ENCODE assay signal across 8 cellular contexts in the genomic region with DNA sequence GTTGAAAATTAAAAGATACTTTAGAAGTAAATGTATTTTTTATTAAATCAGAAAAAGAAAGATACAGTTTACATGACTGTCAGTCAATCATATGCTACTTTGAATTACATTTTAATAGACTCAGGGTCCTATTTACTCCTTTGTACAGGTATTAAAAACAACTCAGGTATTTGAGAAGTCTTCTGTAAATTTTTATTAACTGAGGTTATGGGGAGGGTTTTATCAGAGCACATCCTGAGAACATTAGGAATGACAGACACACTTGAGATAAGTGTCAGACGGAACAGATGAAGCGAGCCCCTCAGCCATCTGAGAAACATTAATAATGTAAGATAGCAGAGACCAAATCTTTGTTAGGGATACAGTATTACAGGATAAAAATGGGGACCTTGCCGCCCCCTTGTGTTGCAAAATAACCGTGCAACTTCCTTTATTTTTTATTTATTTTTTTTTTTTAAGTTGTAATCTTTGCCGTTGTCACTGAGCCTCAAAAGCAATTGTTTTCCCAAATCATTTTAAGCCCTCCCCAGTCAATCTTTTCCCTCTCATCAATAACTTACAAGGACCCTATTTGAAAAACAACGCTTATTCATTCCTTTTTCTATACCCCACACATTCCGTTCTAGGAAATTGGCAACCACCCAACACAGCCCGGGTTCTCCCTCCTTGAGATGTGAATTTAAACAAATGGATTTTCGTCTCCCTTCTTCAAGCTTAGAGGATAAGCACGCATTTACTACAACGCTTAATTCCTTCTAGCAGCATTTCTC.
DNase-seq lines count a peak whose midpoint lies in the region; ATAC-seq and TF ChIP-seq lines count a peak whose summit lies in the region.

No MANE protein-coding gene starts in this region.

- H3K27me3 ChIP-seq in SJSA1 (replicated peaks) (no peaks in the 10 kb centered on the region), breast epithelium (no peaks in the 10 kb centered on the region)

- TF ChIP-seq CTCF in AG10803 (conservative IDR thresholded peaks at IDR 0.05; ENCODE audit: low read length) (peak; percentile 62), GM20000 (IDR thresholded peaks at IDR 0.05; ENCODE audit: extremely low read depth, missing control alignments) (no peak), breast epithelium (IDR thresholded peaks at IDR 0.05) (peak; percentile 14 to 52 (median 47))

- H3K36me3 ChIP-seq in SJSA1, result no peaks in the 10 kb centered on the region
- H3K36me3 ChIP-seq in breast epithelium, result no peaks in the 10 kb centered on the region

- TF ChIP-seq POLR2A in breast epithelium (IDR thresholded peaks at IDR 0.05), result no peak

- H3K4me3 ChIP-seq in AG10803 (ENCODE audit: low read length), result peak overlapping the region; percentile 23
- peak overlapping the region; percentile 17; the same call in 1 of the 2 replicates for H3K4me3 ChIP-seq in SJSA1
- no peak overlapping the region for H3K4me3 ChIP-seq in breast epithelium

- no peak overlapping the region; the same call in 1 of the 2 replicates for H3K27ac ChIP-seq in SJSA1
- no peak overlapping the region for H3K27ac ChIP-seq in breast epithelium

- H3K4me1 ChIP-seq in SJSA1 (replicated peaks), result peaks cover 34% of the 10 kb centered on the region
- peaks cover 0 to 11% of the 10 kb centered on the region in 2 donors for H3K4me1 ChIP-seq in breast epithelium

- ATAC-seq in HG02588 (IDR thresholded peaks at IDR 0.05; ENCODE audit: unreplicated experiment), result no peak

- H3K9me3 ChIP-seq in SJSA1 (replicated peaks) (no peaks in the 10 kb centered on the region), breast epithelium (no peaks in the 10 kb centered on the region)

- intact Hi-C loops in breast epithelium (cut with DNase I; ENCODE audit: low total_unique reads), result loop anchor here (10.0 kb wide), 1 partner anchor 369 kb away; no protein-coding TSS in a partner anchor

- DNase-seq in AG10803 (ENCODE audit: low read depth) (peak; percentile 50), GM20000 (ENCODE audit: low spot score) (peak; percentile 37), SJSA1 (ENCODE audit: low read depth in 1 of 2, low spot score in 2 of 2) (peak in 1 of 2 experiments; percentile 73), breast epithelium (ENCODE audit: low spot score in 2 of 2) (no peak), myocyte (ENCODE audit: low read depth) (peak; percentile 45), NCI-H1930 (lab: John Stamatoyannopoulos, UW) (no peak), mucosa of gallbladder (ENCODE audit: low spot score) (no peak)

Comparison
In these comparisons a context has a peak if more than half of its experiments do, and no peak if none do; other contexts are left out.
1. DNase-seq: peak in AG10803 (single experiment), GM20000 (single experiment) and myocyte (single experiment); none in breast epithelium (0 of 2), NCI-H1930 (0 of 2) and mucosa of gallbladder (single experiment).
2. H3K4me3 ChIP-seq: peak in AG10803 (single experiment) and SJSA1 (single experiment); none in breast epithelium (0 of 3).